ENCODE assay signal across 10 cellular contexts in genomic region chr13:26502826-26503225, GRCh38. TPM values are rescaled to one million over a fixed set of nuclear protein-coding genes. Genes with fewer than 3 reads are reported as not detected.
A peak's percentile ranks its signal among the peaks of the same experiment; 100 is the strongest.
DNase-seq lines count a peak whose midpoint lies in the region; ATAC-seq lines count a peak whose summit lies in the region.
"Had no signal": no experiment of that assay in that cellular context is flagged by ENCODE, and none has a peak within 500 bp of the region (broad histone marks: within the 10 kb centered on the region; RNA-seq: fewer than 3 reads in every experiment).

No MANE protein-coding gene starts in this region.

- no peaks in the 10 kb centered on the region for H3K36me3 Mint-ChIP-seq in activated CD4-positive, alpha-beta memory T cell treated with anti-CD3 and anti-CD28 coated beads for 36 hours
- H3K36me3 Mint-ChIP-seq in activated CD4-positive, alpha-beta memory T cell treated with anti-CD3 and anti-CD28 coated beads, Interleukin-2, amount 10 ng/mL, durations not matched to agents 7 days and 5 days (ENCODE audit: low read depth) = no peaks in the 10 kb centered on the region
- H3K36me3 Mint-ChIP-seq in activated T-cell treated with anti-CD3 and anti-CD28 coated beads, Interleukin-2, amount 50 U/mL, for 72 hours (ENCODE audit: insufficient read depth in 2 of 2) = no peaks in the 10 kb centered on the region
- no peaks in the 10 kb centered on the region for H3K36me3 Mint-ChIP-seq in stimulated activated naive CD8-positive, alpha-beta T cell treated with anti-CD3 and anti-CD28 coated beads, Interleukin-15, Interleukin-2, amounts not matched to agents 100 ng/mL and 50 ng/mL, for 24 hours (ENCODE audit: low read depth)

- no peak overlapping the region for H3K27ac ChIP-seq in right cardiac atrium (ENCODE audit: low read length)

- no peaks in the 10 kb centered on the region for H3K4me1 ChIP-seq in right cardiac atrium (ENCODE audit: control insufficient read depth, insufficient read depth, low read length)
- H3K4me1 ChIP-seq: Caco-2 had no signal

- H3K4me3 Mint-ChIP-seq in activated CD4-positive, alpha-beta memory T cell treated with anti-CD3 and anti-CD28 coated beads for 36 hours = no peak overlapping the region
- no peak overlapping the region for H3K4me3 Mint-ChIP-seq in activated CD4-positive, alpha-beta memory T cell treated with anti-CD3 and anti-CD28 coated beads, Interleukin-2, amount 10 ng/mL, durations not matched to agents 7 days and 5 days
- peak overlapping the region in 1 of 2 donors; percentile 15 for H3K4me3 Mint-ChIP-seq in activated T-cell treated with anti-CD3 and anti-CD28 coated beads, Interleukin-2, amount 50 U/mL, for 72 hours
- H3K4me3 Mint-ChIP-seq in stimulated activated naive CD8-positive, alpha-beta T cell treated with anti-CD3 and anti-CD28 coated beads, Interleukin-15, Interleukin-2, amounts not matched to agents 100 ng/mL and 50 ng/mL, for 24 hours = no peak overlapping the region

- H3K27me3 Mint-ChIP-seq in activated CD4-positive, alpha-beta memory T cell treated with anti-CD3 and anti-CD28 coated beads for 36 hours = no peaks in the 10 kb centered on the region
- H3K27me3 Mint-ChIP-seq in activated CD4-positive, alpha-beta memory T cell treated with anti-CD3 and anti-CD28 coated beads, Interleukin-2, amount 10 ng/mL, durations not matched to agents 7 days and 5 days = peaks cover 3% of the 10 kb centered on the region
- H3K27me3 Mint-ChIP-seq in activated T-cell treated with anti-CD3 and anti-CD28 coated beads, Interleukin-2, amount 50 U/mL, for 72 hours (ENCODE audit: low read depth) = no peaks in the 10 kb centered on the region
- peaks cover 4% of the 10 kb centered on the region for H3K27me3 Mint-ChIP-seq in stimulated activated naive CD8-positive, alpha-beta T cell treated with anti-CD3 and anti-CD28 coated beads, Interleukin-15, Interleukin-2, amounts not matched to agents 100 ng/mL and 50 ng/mL, for 24 hours

- CTCF ChIA-PET in activated CD4-positive, alpha-beta memory T cell treated with anti-CD3 and anti-CD28 coated beads for 36 hours (lab: Charles Lee) = interaction anchor here (0.6 to 3.0 kb wide), 4 partner anchors 12 to 318 kb away, joined by 3 to 14 read pairs (median 4); no protein-coding TSS in a partner anchor
- CTCF ChIA-PET in activated CD4-positive, alpha-beta memory T cell treated with anti-CD3 and anti-CD28 coated beads, Interleukin-2, amount 10 ng/mL, durations not matched to agents 7 days and 5 days (lab: Charles Lee) = interaction anchor here (1.5 kb wide), 1 partner anchor 196 kb away, joined by 6 read pairs; no protein-coding TSS in a partner anchor

- no peak overlapping the region for H3K4me3 ChIP-seq in right cardiac atrium (ENCODE audit: low read length)

- H3K4me1 Mint-ChIP-seq in activated CD4-positive, alpha-beta memory T cell treated with anti-CD3 and anti-CD28 coated beads for 36 hours (ENCODE audit: low read depth) = peaks cover 9% of the 10 kb centered on the region
- H3K4me1 Mint-ChIP-seq in activated CD4-positive, alpha-beta memory T cell treated with anti-CD3 and anti-CD28 coated beads, Interleukin-2, amount 10 ng/mL, durations not matched to agents 7 days and 5 days = no peaks in the 10 kb centered on the region
- peaks cover 15% of the 10 kb centered on the region for H3K4me1 Mint-ChIP-seq in activated T-cell treated with anti-CD3 and anti-CD28 coated beads, Interleukin-2, amount 50 U/mL, for 72 hours (ENCODE audit: low read depth)
- peaks cover 15% of the 10 kb centered on the region for H3K4me1 Mint-ChIP-seq in stimulated activated naive CD8-positive, alpha-beta T cell treated with anti-CD3 and anti-CD28 coated beads, Interleukin-15, Interleukin-2, amounts not matched to agents 100 ng/mL and 50 ng/mL, for 24 hours (ENCODE audit: low read depth)

- WGBS in right cardiac atrium = 10% methylated on average over 12 of the region's 12 CpGs

- no peaks in the 10 kb centered on the region for H3K27me3 ChIP-seq in right cardiac atrium (ENCODE audit: control insufficient read depth, insufficient read depth)

- H3K9me3 ChIP-seq in right cardiac atrium (ENCODE audit: control insufficient read depth, low read length) = no peaks in the 10 kb centered on the region
- H3K9me3 ChIP-seq: Caco-2 had no signal

- intact Hi-C loops in activated CD4-positive, alpha-beta memory T cell treated with anti-CD3 and anti-CD28 coated beads for 36 hours (cut with micrococcal nuclease) = no loop called here
- intact Hi-C loops in right cardiac atrium (cut with DNase I) = no loop called here

- ATAC-seq in activated T-cell treated with anti-CD3 and anti-CD28 coated beads, Interleukin-2, amount 50 U/mL, for 72 hours (replicated peaks in 1 of 2) = peak; percentile 94 to 95
- ATAC-seq in right cardiac atrium = peak; percentile 64 to 89
- ATAC-seq in HG03175 (IDR thresholded peaks at IDR 0.05; ENCODE audit: unreplicated experiment) = no peak

- POLR2A ChIA-PET in activated CD4-positive, alpha-beta memory T cell treated with anti-CD3 and anti-CD28 coated beads for 36 hours (lab: Charles Lee) = interaction anchor here (1.4 kb wide), 1 partner anchor 317 kb away, joined by 5 read pairs; no protein-coding TSS in a partner anchor
- POLR2A ChIA-PET in activated CD4-positive, alpha-beta memory T cell treated with anti-CD3 and anti-CD28 coated beads, Interleukin-2, amount 10 ng/mL, durations not matched to agents 7 days and 5 days (lab: Charles Lee) = interaction anchor here (1.6 kb wide), 1 partner anchor 317 kb away, joined by 3 read pairs; no protein-coding TSS in a partner anchor

- H3K9me3 Mint-ChIP-seq in activated CD4-positive, alpha-beta memory T cell treated with anti-CD3 and anti-CD28 coated beads for 36 hours = no peaks in the 10 kb centered on the region
- H3K9me3 Mint-ChIP-seq in activated CD4-positive, alpha-beta memory T cell treated with anti-CD3 and anti-CD28 coated beads, Interleukin-2, amount 10 ng/mL, durations not matched to agents 7 days and 5 days = peaks cover under 1% of the 10 kb centered on the region
- no peaks in the 10 kb centered on the region for H3K9me3 Mint-ChIP-seq in activated T-cell treated with anti-CD3 and anti-CD28 coated beads, Interleukin-2, amount 50 U/mL, for 72 hours
- no peaks in the 10 kb centered on the region for H3K9me3 Mint-ChIP-seq in stimulated activated naive CD8-positive, alpha-beta T cell treated with anti-CD3 and anti-CD28 coated beads, Interleukin-15, Interleukin-2, amounts not matched to agents 100 ng/mL and 50 ng/mL, for 24 hours

- no peak overlapping the region for H3K27ac Mint-ChIP-seq in activated CD4-positive, alpha-beta memory T cell treated with anti-CD3 and anti-CD28 coated beads for 36 hours
- no peak overlapping the region for H3K27ac Mint-ChIP-seq in activated CD4-positive, alpha-beta memory T cell treated with anti-CD3 and anti-CD28 coated beads, Interleukin-2, amount 10 ng/mL, durations not matched to agents 7 days and 5 days
- H3K27ac Mint-ChIP-seq in activated T-cell treated with anti-CD3 and anti-CD28 coated beads, Interleukin-2, amount 50 U/mL, for 72 hours = no peak overlapping the region
- peak overlapping the region; percentile 36 for H3K27ac Mint-ChIP-seq in stimulated activated naive CD8-positive, alpha-beta T cell treated with anti-CD3 and anti-CD28 coated beads, Interleukin-15, Interleukin-2, amounts not matched to agents 100 ng/mL and 50 ng/mL, for 24 hours

- peak; percentile 52 for DNase-seq in activated CD4-positive, alpha-beta memory T cell treated with anti-CD3 and anti-CD28 coated beads for 36 hours
- no peak for DNase-seq in activated CD4-positive, alpha-beta memory T cell treated with anti-CD3 and anti-CD28 coated beads, Interleukin-2, amount 10 ng/mL, durations not matched to agents 7 days and 5 days
- peak; percentile 29 to 34 for DNase-seq in activated T-cell treated with anti-CD3 and anti-CD28 coated beads, Interleukin-2, amount 50 U/mL, for 72 hours
- DNase-seq in right cardiac atrium (peak in 1 of 3 donors; percentile 26), mesenteric fat pad (ENCODE audit: low spot score) (no peak), COLO668 (lab: John Stamatoyannopoulos, UW; ENCODE audit: unreplicated experiment) (no peak)
- DNase-seq: NCI-H526 had no signal

RNA-seq across cellular contexts. Expression of gene WASF3, which starts 54.7 kb away (rescaled TPM):
- under 1 TPM in 1 of 2 experiments, not detected in 1; 0.10 TPM for total RNA-seq in activated CD4-positive, alpha-beta memory T cell treated with anti-CD3 and anti-CD28 coated beads for 36 hours
- not detected for total RNA-seq in activated CD4-positive, alpha-beta memory T cell treated with anti-CD3 and anti-CD28 coated beads, Interleukin-2, amount 10 ng/mL, durations not matched to agents 7 days and 5 days
- total RNA-seq in activated T-cell treated with anti-CD3 and anti-CD28 coated beads, Interleukin-2, amount 50 U/mL, for 72 hours = under 1 TPM; 0.14 to 0.17 TPM
- total RNA-seq in right cardiac atrium (10 to 100 TPM; 12.7 to 16.0 (median 14.4) TPM), mesenteric fat pad (136 TPM)
- polyA plus RNA-seq in right cardiac atrium = 5.9 TPM
- total RNA-seq: Caco-2 had no signal

Comparison
In these comparisons a context has a peak if more than half of its experiments do, and no peak if none do; other contexts are left out.
1. DNase-seq: peak in activated CD4-positive, alpha-beta memory T cell treated with anti-CD3 and anti-CD28 coated beads for 36 hours (single experiment) and activated T-cell treated with anti-CD3 and anti-CD28 coated beads, Interleukin-2, amount 50 U/mL, for 72 hours (2 of 2); none in activated CD4-positive, alpha-beta memory T cell treated with anti-CD3 and anti-CD28 coated beads, Interleukin-2, amount 10 ng/mL, durations not matched to agents 7 days and 5 days (single experiment), mesenteric fat pad (single experiment) and COLO668 (single experiment).
2. RNA of gene WASF3, which starts 54.7 kb away (total RNA-seq): 136 TPM in mesenteric fat pad (single experiment) and 12.7 to 16.0 TPM in right cardiac atrium; 0.14 to 0.17 TPM in activated T-cell treated with anti-CD3 and anti-CD28 coated beads, Interleukin-2, amount 50 U/mL, for 72 hours, 0.10 TPM in activated CD4-positive, alpha-beta memory T cell treated with anti-CD3 and anti-CD28 coated beads for 36 hours and not detected in activated CD4-positive, alpha-beta memory T cell treated with anti-CD3 and anti-CD28 coated beads, Interleukin-2, amount 10 ng/mL, durations not matched to agents 7 days and 5 days; every median in the first group is over 10 times any median in the second.